In the genomic region with DNA sequence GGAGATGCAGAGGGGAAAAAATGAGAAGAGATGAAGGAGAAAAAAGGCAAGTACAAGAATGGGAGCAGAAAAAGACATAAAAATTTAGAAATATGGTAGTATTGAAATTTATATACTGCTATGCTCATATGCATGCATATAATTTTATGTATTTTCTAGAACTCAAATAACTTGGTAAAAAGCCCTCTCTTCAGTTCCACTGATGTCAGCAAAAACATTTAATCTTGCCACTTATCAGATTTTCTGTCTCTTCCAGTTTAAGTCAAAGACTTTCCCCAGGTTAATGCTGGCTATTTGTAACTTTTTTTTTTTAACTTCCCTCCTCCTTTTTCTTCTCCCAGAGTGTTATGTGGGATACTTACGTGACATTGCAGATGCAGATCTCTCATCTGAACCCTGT, we compare ENCODE assay signal across 31 cellular contexts.
"Had no signal": no experiment of that assay in that cellular context is flagged by ENCODE, and none has a peak within 500 bp of the region (broad histone marks: within the 10 kb centered on the region; RNA-seq: fewer than 3 reads in every experiment).

No MANE protein-coding gene starts in this region.

- H3K36me3 ChIP-seq: MG63, SJCRH30 had no signal

- H2AFZ ChIP-seq: PC-9 had no signal

- H3K27me3 ChIP-seq: MG63, SJCRH30 had no signal

- H3K4me1 ChIP-seq: SJCRH30 had no signal

- FAIRE-seq: RCC 7860 had no signal

- H3K4me3 ChIP-seq: MG63, PC-9, SJCRH30, SK-N-MC had no signal

- DNase-seq: Kasumi-1, MG63, NCI-H1048, NCI-H1092 treated with DMSO at 0.1 percent for 48 hours, NCI-H1105 treated with DMSO at 0.1 percent for 48 hours, NCI-H1417 treated with DMSO at 0.1 percent for 48 hours, NCI-H1436 treated with DMSO at 0.1 percent for 48 hours, NCI-H1694, NCI-H187, NCI-H2029 treated with DMSO at 0.1 percent for 48 hours, NCI-H2081 treated with DMSO at 0.1 percent for 48 hours, NCI-H2107, NCI-H2171, NCI-H226, NCI-H446 treated with DMSO at 0.1 percent for 48 hours, NCI-H510A, NCI-H524, NCI-H526, NCI-H69, NCI-H748 treated with DMSO at 0.1 percent for 48 hours, NCI-H82, PC-9, SHP77, SIG-M5, SJCRH30 had no signal

- H3K9me3 ChIP-seq: MG63 had no signal

- H3K4me2 ChIP-seq: PC-9 had no signal

- H3K27ac ChIP-seq: PC-9, RWPE1, SJCRH30, SK-N-MC had no signal

- ATAC-seq: Panc1, Right ventricle myocardium inferior, SK-N-SH treated with all-trans-retinoic acid at 6 μM for 48 hours had no signal
